In genomic region chr22:36465232-36466021, GRCh38 we compare ENCODE assay signal across 9 cellular contexts. TPM values are rescaled to one million over a fixed set of nuclear protein-coding genes. Genes with fewer than 3 reads are reported as not detected.
DNase-seq lines count a peak whose midpoint lies in the region; ATAC-seq lines count a peak whose summit lies in the region.
"Had no signal": no experiment of that assay in that cellular context is flagged by ENCODE, and none has a peak within 500 bp of the region (broad histone marks: within the 10 kb centered on the region; RNA-seq: fewer than 3 reads in every experiment).

No MANE protein-coding gene starts in this region.

- peak; percentile 82 for DNase-seq in GM03348 (ENCODE audit: low spot score)
- DNase-seq in T1000 (lab: John Stamatoyannopoulos, UW): peak; percentile 74
- DNase-seq in glomerular visceral epithelial cell (ENCODE audit: extremely low spot score): peak; percentile 96
- DNase-seq in renal cortical epithelial cell (ENCODE audit: low read depth): peak; percentile 91
- DNase-seq in GDM1 (lab: John Stamatoyannopoulos, UW): no peak
- DNase-seq in activated CD4-positive, alpha-beta T cell treated with anti-CD3 and anti-CD28 coated beads, Interleukin-2, amount 50 U/mL, for 1 hour: no peak
- no peak for DNase-seq in middle frontal gyrus (ENCODE audit: extremely low spot score, low spot score)
- DNase-seq: activated CD4-positive, alpha-beta memory T cell treated with anti-CD3 and anti-CD28 coated beads, Interleukin-2, amount 10 ng/mL, durations not matched to agents 7 days and 5 days had no signal

- ATAC-seq in HG03432 (IDR thresholded peaks at IDR 0.05; ENCODE audit: unreplicated experiment): no peak

RNA-seq across cellular contexts. Expression of gene TXN2, which starts 16.0 kb away (rescaled TPM):
- 14.8 and 30.1 TPM in 2 replicates for total RNA-seq in renal cortical epithelial cell

RNA-seq across cellular contexts. Expression of gene FOXRED2, which starts 41.4 kb away (rescaled TPM):
- 1.7 and 8.0 TPM in 2 replicates for total RNA-seq in renal cortical epithelial cell

Comparison
In these comparisons a context has a peak if more than half of its experiments do, and no peak if none do; other contexts are left out.
1. DNase-seq: peak in GM03348 (single experiment), T1000 (single experiment), glomerular visceral epithelial cell (single experiment) and renal cortical epithelial cell (single experiment); none in GDM1 (single experiment), activated CD4-positive, alpha-beta T cell treated with anti-CD3 and anti-CD28 coated beads, Interleukin-2, amount 50 U/mL, for 1 hour (single experiment) and middle frontal gyrus (single experiment).